26 cellular contexts compared by ENCODE assay signal in genomic region chr13:27298849-27299248, GRCh38.
"Had no signal": no experiment of that assay in that cellular context is flagged by ENCODE, and none has a peak within 500 bp of the region (broad histone marks: within the 10 kb centered on the region; RNA-seq: fewer than 3 reads in every experiment).

No MANE protein-coding gene starts in this region.

- H3K4me3 Mint-ChIP-seq: activated CD4-positive, alpha-beta memory T cell treated with anti-CD3 and anti-CD28 coated beads, Interleukin-2, amount 10 ng/mL, durations not matched to agents 7 days and 5 days; activated naive CD4-positive, alpha-beta T cell treated with anti-CD3 and anti-CD28 coated beads for 36 hours; activated T-cell treated with anti-CD3 and anti-CD28 coated beads, Interleukin-2, amount 50 U/mL, for 24 hours had no signal

- H3K9me3 Mint-ChIP-seq: activated CD4-positive, alpha-beta memory T cell treated with anti-CD3 and anti-CD28 coated beads, Interleukin-2, amount 10 ng/mL, durations not matched to agents 7 days and 5 days; activated naive CD4-positive, alpha-beta T cell treated with anti-CD3 and anti-CD28 coated beads for 36 hours; activated T-cell treated with anti-CD3 and anti-CD28 coated beads, Interleukin-2, amount 50 U/mL, for 24 hours had no signal

- H3K36me3 Mint-ChIP-seq: activated naive CD4-positive, alpha-beta T cell treated with anti-CD3 and anti-CD28 coated beads, Interleukin-2, amount 50 U/mL, for 72 hours had no signal

- H3K27ac Mint-ChIP-seq: activated CD4-positive, alpha-beta memory T cell treated with anti-CD3 and anti-CD28 coated beads, Interleukin-2, amount 10 ng/mL, durations not matched to agents 7 days and 5 days; activated naive CD4-positive, alpha-beta T cell treated with anti-CD3 and anti-CD28 coated beads for 36 hours; activated naive CD4-positive, alpha-beta T cell treated with anti-CD3 and anti-CD28 coated beads, Interleukin-2, amount 50 U/mL, for 72 hours; activated T-cell treated with anti-CD3 and anti-CD28 coated beads, Interleukin-2, amount 50 U/mL, for 24 hours had no signal

- ATAC-seq: activated naive CD4-positive, alpha-beta T cell treated with anti-CD3 and anti-CD28 coated beads, Interleukin-2, amount 50 U/mL, for 72 hours; body of pancreas had no signal

- H3K27me3 Mint-ChIP-seq: activated T-cell treated with anti-CD3 and anti-CD28 coated beads, Interleukin-2, amount 50 U/mL, for 24 hours had no signal

- DNase-seq: activated CD4-positive, alpha-beta memory T cell treated with anti-CD3 and anti-CD28 coated beads, Interleukin-2, amount 10 ng/mL, durations not matched to agents 7 days and 5 days; activated CD4-positive, alpha-beta T cell treated with anti-CD3 and anti-CD28 coated beads for 1 hour; activated CD4-positive, alpha-beta T cell treated with anti-CD3 and anti-CD28 coated beads for 48 hours; activated CD4-positive, CD25-positive, alpha-beta regulatory T cell; activated CD8-positive, alpha-beta memory T cell treated with anti-CD3 and anti-CD28 coated beads for 24 hours; activated gamma-delta T cell treated with Interleukin-2 at 50 U/mL for 16 hours; activated naive CD4-positive, alpha-beta T cell treated with anti-CD3 and anti-CD28 coated beads for 36 hours; activated T-cell treated with anti-CD3 and anti-CD28 coated beads, Interleukin-2, amount 50 U/mL, for 24 hours; adrenal gland; body of pancreas; KG1; MM.1S; MV-4-11; NCI-H1092; NCI-H1436 treated with DMSO at 0.1 percent for 48 hours; NCI-H1694 treated with DMSO at 0.1 percent for 48 hours; NCI-H2029; NCI-H345; NCI-H526; NCI-H748 treated with DMSO at 0.1 percent for 48 hours; PC-9; SHP77; SJCRH30; T1000; WERI-Rb-1 had no signal
